In the genomic region with DNA sequence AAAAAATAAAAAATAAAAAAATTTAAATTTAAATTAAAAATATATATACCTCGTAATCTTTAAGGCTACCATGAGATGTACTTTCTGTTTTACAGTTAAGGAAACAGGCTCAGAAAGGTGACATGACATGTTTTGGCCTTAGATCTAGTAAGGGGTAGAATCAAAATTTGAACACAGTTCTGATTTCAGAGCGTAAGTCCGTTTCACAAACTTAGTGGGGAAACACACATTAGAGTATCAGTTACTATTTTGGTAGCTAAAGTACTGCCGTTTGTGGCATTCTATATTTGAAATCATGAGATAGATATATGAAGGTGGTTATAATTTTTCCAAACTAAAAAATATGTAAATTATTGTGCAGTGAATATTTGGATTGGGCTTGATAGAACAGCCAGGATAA, we compare ENCODE assay signal across 20 cellular contexts.
DNase-seq lines count a peak whose midpoint lies in the region; ATAC-seq, FAIRE-seq and TF ChIP-seq lines count a peak whose summit lies in the region.
"Had no signal": no experiment of that assay in that cellular context is flagged by ENCODE, and none has a peak within 500 bp of the region (broad histone marks: within the 10 kb centered on the region; RNA-seq: fewer than 3 reads in every experiment).

No MANE protein-coding gene starts in this region.

- no peak overlapping the region for H3K4me2 ChIP-seq in GM12878 (ENCODE audit: control insufficient read depth, insufficient read depth)
- H3K4me2 ChIP-seq: BLaER1 had no signal

- POLR2A ChIA-PET in GM12878 (lab: Charles Lee) = interaction anchor here (0.7 to 1.3 kb wide), 2 partner anchors 26 to 27 kb away, joined by 3 to 4 read pairs; no protein-coding TSS in a partner anchor

- in situ Hi-C loops in GM13976 (cut with MboI; ENCODE audit: low sequenced_read_pairs, unreplicated experiment) = no loop called here
- in situ Hi-C loops in GM12878 (cut with MboI) = no loop called here

- no peaks in the 10 kb centered on the region for H4K20me1 ChIP-seq in GM12878 (ENCODE audit: control insufficient read depth, insufficient read depth)
- H4K20me1 ChIP-seq: BLaER1 had no signal

- H3K27ac ChIP-seq in GM12878 (ENCODE audit: control insufficient read depth, insufficient read depth) = no peak overlapping the region
- H3K27ac ChIP-seq: BLaER1, C4-2B, GM23248 had no signal

- FAIRE-seq in GM12878 (lab: Jason Lieb, UNC) = peak; percentile 89
- FAIRE-seq: H1 had no signal

- peaks cover 4% of the 10 kb centered on the region for H3K4me1 ChIP-seq in GM12878 (ENCODE audit: control insufficient read depth, insufficient read depth, low read length)
- H3K4me1 ChIP-seq: Caco-2 had no signal

- H3K36me3 ChIP-seq in GM12878 (ENCODE audit: control insufficient read depth in 2 of 2, insufficient read depth in 2 of 2, low read length in 1 of 2) = 0 out of 4 replicates have a peak, but pooled peaks cover 0 to 4% of the 10 kb centered on the region in 2 experiments

- SMC1A ChIA-PET in GM12878 (lab: Charles Lee; ENCODE audit: uncharacterized antibody, unreplicated experiment) = interaction anchor here (0.9 to 4.4 kb wide), 7 partner anchors 9 to 200 kb away, joined by 3 to 21 read pairs (median 4); no protein-coding TSS in a partner anchor

- TF ChIP-seq EP300 in GM12878 (IDR thresholded peaks at IDR 0.05; ENCODE audit: borderline replicate concordance in 1 of 2, control insufficient read depth in 1 of 2, low read depth in 2 of 2, low read length in 2 of 2) = no peak

- no peak overlapping the region for H3K9ac ChIP-seq in GM12878 (ENCODE audit: control insufficient read depth, insufficient read depth, low read length)
- H3K9ac ChIP-seq: BLaER1, GM23248 had no signal

- H3K27me3 ChIP-seq in GM12878 (replicated peaks in 1 of 2; ENCODE audit: control insufficient read depth in 2 of 2, insufficient read depth in 2 of 2, low read length in 1 of 2) = no peaks in the 10 kb centered on the region
- H3K27me3 ChIP-seq: BLaER1 had no signal

- TF ChIP-seq CTCF in GM10266 (IDR thresholded peaks at IDR 0.05; ENCODE audit: control insufficient read depth, insufficient read depth, low read depth, missing control alignments) (no peak), GM13976 (IDR thresholded peaks at IDR 0.05; ENCODE audit: borderline replicate concordance, control extremely low read depth, extremely low read depth, insufficient read depth, missing control alignments) (no peak), GM20000 (IDR thresholded peaks at IDR 0.05; ENCODE audit: extremely low read depth, missing control alignments) (no peak), GM12878 (IDR thresholded peaks at IDR 0.05 in 2 of 3, conservative IDR thresholded peaks at IDR 0.05 in 1 of 3; ENCODE audit: control insufficient read depth in 2 of 3, extremely low read depth in 1 of 3, insufficient read depth in 1 of 3, low read depth in 3 of 3, low read length in 3 of 3) (no peak)

- TF ChIP-seq RAD21 in GM12878 (IDR thresholded peaks at IDR 0.05; ENCODE audit: insufficient read depth, low read depth, low read length) = no peak

- CTCF ChIA-PET in GM12878 (lab: Yijun Ruan, JAX) = interaction anchor here (0.9 to 1.7 kb wide), 2 partner anchors 17 to 40 kb away, joined by 3 read pairs; no protein-coding TSS in a partner anchor

- intact Hi-C loops in GM12878 (cut with micrococcal nuclease; ENCODE audit: unreplicated experiment) = loop anchor here (10.0 kb wide), 1 partner anchor 199 kb away; no protein-coding TSS in a partner anchor

- WGBS in GM12878 (ENCODE audit: insufficient coverage, insufficient replicate concordance, low lambda C conversion rate, missing lambda C conversion rate) = 8% methylated on average over 4 of the region's 4 CpGs

- RAD21 ChIA-PET in GM12878 (lab: Charles Lee; ENCODE audit: unreplicated experiment) = interaction anchor here (1.4 kb wide), 1 partner anchor 253 kb away, joined by 3 read pairs; no protein-coding TSS in a partner anchor

- no peak overlapping the region for H3K4me3 ChIP-seq in GM12878
- H3K4me3 ChIP-seq: BLaER1, GM23248 had no signal

- no peaks in the 10 kb centered on the region; the same call in 1 of the 2 replicates for H3K79me2 ChIP-seq in GM12878 (ENCODE audit: control insufficient read depth, insufficient read depth, low read length)

- no peaks in the 10 kb centered on the region; the same call in 2 of the 3 replicates for H3K9me3 ChIP-seq in GM12878 (replicated peaks; ENCODE audit: control insufficient read depth, insufficient read depth, low read length)
- H3K9me3 ChIP-seq: BLaER1, Caco-2 had no signal

- peak; percentile 74 for ATAC-seq in GM12878
- ATAC-seq in esophagus mucosa = no peak
- ATAC-seq in GM18907 (IDR thresholded peaks at IDR 0.05; ENCODE audit: unreplicated experiment) = no peak
- ATAC-seq: CD8-positive, alpha-beta T cell; HCT116 had no signal

- TF ChIP-seq POLR2A in GM12878 (IDR thresholded peaks at IDR 0.05; ENCODE audit: low read depth, low read length) = no peak

- BruUV-seq in GM12878 (replicated peaks; lab: Mats Ljungman, UMichigan) = no TSS peak

- no peak overlapping the region for H2AFZ ChIP-seq in GM12878 (ENCODE audit: control insufficient read depth, low read depth, low read length)
- H2AFZ ChIP-seq: GM23248 had no signal

- DNase-seq in GM10266 (ENCODE audit: extremely low spot score) (peak; percentile 22), GM13976 (ENCODE audit: low spot score) (peak; percentile 33), GM20000 (ENCODE audit: low spot score) (peak; percentile 24), GM12878 (ENCODE audit: low read depth, low spot score) (no peak), DMS153 (lab: John Stamatoyannopoulos, UW) (no peak), T-helper 1 cell (no peak)
- DNase-seq: Caco-2; CD4-positive, CD25-positive, alpha-beta regulatory T cell; CD8-positive, alpha-beta T cell; DMS79; EL; GDM1; GM23248; H9 had no signal

TF ChIP-seq in GM12878, 131 proteins besides CTCF, POLR2A, EP300 and RAD21 (continues in another document):
- TF ChIP-seq, protein P1, sequence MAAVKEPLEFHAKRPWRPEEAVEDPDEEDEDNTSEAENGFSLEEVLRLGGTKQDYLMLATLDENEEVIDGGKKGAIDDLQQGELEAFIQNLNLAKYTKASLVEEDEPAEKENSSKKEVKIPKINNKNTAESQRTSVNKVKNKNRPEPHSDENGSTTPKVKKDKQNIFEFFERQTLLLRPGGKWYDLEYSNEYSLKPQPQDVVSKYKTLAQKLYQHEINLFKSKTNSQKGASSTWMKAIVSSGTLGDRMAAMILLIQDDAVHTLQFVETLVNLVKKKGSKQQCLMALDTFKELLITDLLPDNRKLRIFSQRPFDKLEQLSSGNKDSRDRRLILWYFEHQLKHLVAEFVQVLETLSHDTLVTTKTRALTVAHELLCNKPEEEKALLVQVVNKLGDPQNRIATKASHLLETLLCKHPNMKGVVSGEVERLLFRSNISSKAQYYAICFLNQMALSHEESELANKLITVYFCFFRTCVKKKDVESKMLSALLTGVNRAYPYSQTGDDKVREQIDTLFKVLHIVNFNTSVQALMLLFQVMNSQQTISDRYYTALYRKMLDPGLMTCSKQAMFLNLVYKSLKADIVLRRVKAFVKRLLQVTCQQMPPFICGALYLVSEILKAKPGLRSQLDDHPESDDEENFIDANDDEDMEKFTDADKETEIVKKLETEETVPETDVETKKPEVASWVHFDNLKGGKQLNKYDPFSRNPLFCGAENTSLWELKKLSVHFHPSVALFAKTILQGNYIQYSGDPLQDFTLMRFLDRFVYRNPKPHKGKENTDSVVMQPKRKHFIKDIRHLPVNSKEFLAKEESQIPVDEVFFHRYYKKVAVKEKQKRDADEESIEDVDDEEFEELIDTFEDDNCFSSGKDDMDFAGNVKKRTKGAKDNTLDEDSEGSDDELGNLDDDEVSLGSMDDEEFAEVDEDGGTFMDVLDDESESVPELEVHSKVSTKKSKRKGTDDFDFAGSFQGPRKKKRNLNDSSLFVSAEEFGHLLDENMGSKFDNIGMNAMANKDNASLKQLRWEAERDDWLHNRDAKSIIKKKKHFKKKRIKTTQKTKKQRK (IDR thresholded peaks at IDR 0.05; ENCODE audit: low read depth, low read length) = no peak
- TF ChIP-seq PBX3 (IDR thresholded peaks at IDR 0.05; ENCODE audit: insufficient replicate concordance, low read depth, low read length) (no peak), JUND (IDR thresholded peaks at IDR 0.05; ENCODE audit: low read depth, low read length) (no peak), ZNF217 (IDR thresholded peaks at IDR 0.05) (no peak), SKIL (IDR thresholded peaks at IDR 0.05; ENCODE audit: low read depth, poor library complexity, severe bottlenecking) (no peak), MEF2A (IDR thresholded peaks at IDR 0.05; ENCODE audit: insufficient read depth, low read depth, low read length) (peak; percentile 85)

Comparison
In these comparisons a context has a peak if more than half of its experiments do, and no peak if none do; other contexts are left out.
1. DNase-seq: peak in GM10266 (single experiment), GM13976 (single experiment) and GM20000 (single experiment); none in GM12878 (single experiment), DMS153 (single experiment) and T-helper 1 cell (0 of 5).